1 cellular context compared by ENCODE assay signal in genomic region chr3:150603090-150603887, GRCh38.
TF ChIP-seq lines count a peak whose summit lies in the region.

SELENOT (plus strand) TSS chr3:150603321; CDS start chr3:150603363, 42 bp downstream.

TF ChIP-seq in HepG2, 621 proteins besides CTCF, POLR2A, EP300 and RAD21 (continued from another document and continues in another):
- TF ChIP-seq ZNF280D (CRISPR knock-in tag; IDR thresholded peaks at IDR 0.05) (peak; percentile 77), ELK4 (CRISPR knock-in tag; IDR thresholded peaks at IDR 0.05; ENCODE audit: borderline replicate concordance) (no peak), ZSCAN21 (CRISPR knock-in tag; IDR thresholded peaks at IDR 0.05; ENCODE audit: borderline replicate concordance) (peak; percentile 58; the same call in 1 of the 2 replicates), LRRFIP1 (CRISPR knock-in tag; conservative IDR thresholded peaks at IDR 0.05) (no peak), ISL2 (CRISPR knock-in tag; IDR thresholded peaks at IDR 0.05) (peak; percentile 75), MTA1 (CRISPR knock-in tag; IDR thresholded peaks at IDR 0.05; ENCODE audit: borderline replicate concordance) (peak; percentile 46; the same call in 1 of the 2 replicates), HNRNPK (IDR thresholded peaks at IDR 0.05; ENCODE audit: low read depth, low read length, poor library complexity, severe bottlenecking) (peak; percentile 16), ELF3 (CRISPR knock-in tag; IDR thresholded peaks at IDR 0.05) (peak; percentile 53), ZNF230 (CRISPR knock-in tag; IDR thresholded peaks at IDR 0.05) (0 out of 2 replicates have a peak, but pooled peaks have one; percentile 29), STAT6 (CRISPR knock-in tag; IDR thresholded peaks at IDR 0.05; ENCODE audit: borderline replicate concordance) (no peak; the same call in 1 of the 2 replicates), ZNF816 (CRISPR knock-in tag; IDR thresholded peaks at IDR 0.05; ENCODE audit: borderline replicate concordance) (peak; percentile 98), PLSCR1 (CRISPR knock-in tag; IDR thresholded peaks at IDR 0.05; ENCODE audit: borderline replicate concordance) (peak; percentile 95; the same call in 1 of the 2 replicates), ZNF550 (CRISPR knock-in tag; IDR thresholded peaks at IDR 0.05; ENCODE audit: borderline replicate concordance) (no peak; the same call in 1 of the 2 replicates), ZNF720 (CRISPR knock-in tag; IDR thresholded peaks at IDR 0.05) (no peak), ZNF234 (CRISPR knock-in tag; conservative IDR thresholded peaks at IDR 0.05) (no peak), ZNF296 (CRISPR knock-in tag; conservative IDR thresholded peaks at IDR 0.05) (0 out of 2 replicates have a peak, but pooled peaks have one; percentile 74), CREB1 (IDR thresholded peaks at IDR 0.05) (no peak), CREB1 (CRISPR knock-in tag; IDR thresholded peaks at IDR 0.05) (no peak), ZNF746 (CRISPR knock-in tag; IDR thresholded peaks at IDR 0.05) (no peak)
- TF ChIP-seq, protein P1, sequence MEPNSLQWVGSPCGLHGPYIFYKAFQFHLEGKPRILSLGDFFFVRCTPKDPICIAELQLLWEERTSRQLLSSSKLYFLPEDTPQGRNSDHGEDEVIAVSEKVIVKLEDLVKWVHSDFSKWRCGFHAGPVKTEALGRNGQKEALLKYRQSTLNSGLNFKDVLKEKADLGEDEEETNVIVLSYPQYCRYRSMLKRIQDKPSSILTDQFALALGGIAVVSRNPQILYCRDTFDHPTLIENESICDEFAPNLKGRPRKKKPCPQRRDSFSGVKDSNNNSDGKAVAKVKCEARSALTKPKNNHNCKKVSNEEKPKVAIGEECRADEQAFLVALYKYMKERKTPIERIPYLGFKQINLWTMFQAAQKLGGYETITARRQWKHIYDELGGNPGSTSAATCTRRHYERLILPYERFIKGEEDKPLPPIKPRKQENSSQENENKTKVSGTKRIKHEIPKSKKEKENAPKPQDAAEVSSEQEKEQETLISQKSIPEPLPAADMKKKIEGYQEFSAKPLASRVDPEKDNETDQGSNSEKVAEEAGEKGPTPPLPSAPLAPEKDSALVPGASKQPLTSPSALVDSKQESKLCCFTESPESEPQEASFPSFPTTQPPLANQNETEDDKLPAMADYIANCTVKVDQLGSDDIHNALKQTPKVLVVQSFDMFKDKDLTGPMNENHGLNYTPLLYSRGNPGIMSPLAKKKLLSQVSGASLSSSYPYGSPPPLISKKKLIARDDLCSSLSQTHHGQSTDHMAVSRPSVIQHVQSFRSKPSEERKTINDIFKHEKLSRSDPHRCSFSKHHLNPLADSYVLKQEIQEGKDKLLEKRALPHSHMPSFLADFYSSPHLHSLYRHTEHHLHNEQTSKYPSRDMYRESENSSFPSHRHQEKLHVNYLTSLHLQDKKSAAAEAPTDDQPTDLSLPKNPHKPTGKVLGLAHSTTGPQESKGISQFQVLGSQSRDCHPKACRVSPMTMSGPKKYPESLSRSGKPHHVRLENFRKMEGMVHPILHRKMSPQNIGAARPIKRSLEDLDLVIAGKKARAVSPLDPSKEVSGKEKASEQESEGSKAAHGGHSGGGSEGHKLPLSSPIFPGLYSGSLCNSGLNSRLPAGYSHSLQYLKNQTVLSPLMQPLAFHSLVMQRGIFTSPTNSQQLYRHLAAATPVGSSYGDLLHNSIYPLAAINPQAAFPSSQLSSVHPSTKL (CRISPR knock-in tag; IDR thresholded peaks at IDR 0.05): no peak; the same call in 1 of the 2 replicates
- TF ChIP-seq, protein P2, sequence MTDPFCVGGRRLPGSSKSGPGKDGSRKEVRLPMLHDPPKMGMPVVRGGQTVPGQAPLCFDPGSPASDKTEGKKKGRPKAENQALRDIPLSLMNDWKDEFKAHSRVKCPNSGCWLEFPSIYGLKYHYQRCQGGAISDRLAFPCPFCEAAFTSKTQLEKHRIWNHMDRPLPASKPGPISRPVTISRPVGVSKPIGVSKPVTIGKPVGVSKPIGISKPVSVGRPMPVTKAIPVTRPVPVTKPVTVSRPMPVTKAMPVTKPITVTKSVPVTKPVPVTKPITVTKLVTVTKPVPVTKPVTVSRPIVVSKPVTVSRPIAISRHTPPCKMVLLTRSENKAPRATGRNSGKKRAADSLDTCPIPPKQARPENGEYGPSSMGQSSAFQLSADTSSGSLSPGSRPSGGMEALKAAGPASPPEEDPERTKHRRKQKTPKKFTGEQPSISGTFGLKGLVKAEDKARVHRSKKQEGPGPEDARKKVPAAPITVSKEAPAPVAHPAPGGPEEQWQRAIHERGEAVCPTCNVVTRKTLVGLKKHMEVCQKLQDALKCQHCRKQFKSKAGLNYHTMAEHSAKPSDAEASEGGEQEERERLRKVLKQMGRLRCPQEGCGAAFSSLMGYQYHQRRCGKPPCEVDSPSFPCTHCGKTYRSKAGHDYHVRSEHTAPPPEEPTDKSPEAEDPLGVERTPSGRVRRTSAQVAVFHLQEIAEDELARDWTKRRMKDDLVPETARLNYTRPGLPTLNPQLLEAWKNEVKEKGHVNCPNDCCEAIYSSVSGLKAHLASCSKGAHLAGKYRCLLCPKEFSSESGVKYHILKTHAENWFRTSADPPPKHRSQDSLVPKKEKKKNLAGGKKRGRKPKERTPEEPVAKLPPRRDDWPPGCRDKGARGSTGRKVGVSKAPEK (CRISPR knock-in tag; IDR thresholded peaks at IDR 0.05; ENCODE audit: borderline replicate concordance): peak; percentile 45; the same call in 1 of the 2 replicates
- TF ChIP-seq, protein P3, sequence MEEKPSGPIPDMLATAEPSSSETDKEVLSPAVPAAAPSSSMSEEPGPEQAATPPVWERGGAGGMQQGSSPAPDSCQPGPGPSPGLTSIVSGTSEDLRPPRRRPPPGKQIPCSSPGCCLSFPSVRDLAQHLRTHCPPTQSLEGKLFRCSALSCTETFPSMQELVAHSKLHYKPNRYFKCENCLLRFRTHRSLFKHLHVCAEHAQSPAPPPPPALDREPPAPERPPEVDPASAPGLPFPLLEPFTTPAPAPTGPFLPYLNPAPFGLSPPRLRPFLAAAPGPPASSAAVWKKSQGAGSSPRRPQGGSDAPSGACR (CRISPR knock-in tag; IDR thresholded peaks at IDR 0.05): peak; percentile 57; the same call in 1 of the 2 replicates
- TF ChIP-seq, protein P4, sequence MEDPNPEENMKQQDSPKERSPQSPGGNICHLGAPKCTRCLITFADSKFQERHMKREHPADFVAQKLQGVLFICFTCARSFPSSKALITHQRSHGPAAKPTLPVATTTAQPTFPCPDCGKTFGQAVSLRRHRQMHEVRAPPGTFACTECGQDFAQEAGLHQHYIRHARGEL (CRISPR knock-in tag; IDR thresholded peaks at IDR 0.05): no peak
- TF ChIP-seq, protein P5, sequence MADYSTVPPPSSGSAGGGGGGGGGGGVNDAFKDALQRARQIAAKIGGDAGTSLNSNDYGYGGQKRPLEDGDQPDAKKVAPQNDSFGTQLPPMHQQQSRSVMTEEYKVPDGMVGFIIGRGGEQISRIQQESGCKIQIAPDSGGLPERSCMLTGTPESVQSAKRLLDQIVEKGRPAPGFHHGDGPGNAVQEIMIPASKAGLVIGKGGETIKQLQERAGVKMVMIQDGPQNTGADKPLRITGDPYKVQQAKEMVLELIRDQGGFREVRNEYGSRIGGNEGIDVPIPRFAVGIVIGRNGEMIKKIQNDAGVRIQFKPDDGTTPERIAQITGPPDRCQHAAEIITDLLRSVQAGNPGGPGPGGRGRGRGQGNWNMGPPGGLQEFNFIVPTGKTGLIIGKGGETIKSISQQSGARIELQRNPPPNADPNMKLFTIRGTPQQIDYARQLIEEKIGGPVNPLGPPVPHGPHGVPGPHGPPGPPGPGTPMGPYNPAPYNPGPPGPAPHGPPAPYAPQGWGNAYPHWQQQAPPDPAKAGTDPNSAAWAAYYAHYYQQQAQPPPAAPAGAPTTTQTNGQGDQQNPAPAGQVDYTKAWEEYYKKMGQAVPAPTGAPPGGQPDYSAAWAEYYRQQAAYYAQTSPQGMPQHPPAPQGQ (CRISPR knock-in tag; IDR thresholded peaks at IDR 0.05; ENCODE audit: borderline replicate concordance): no peak
- TF ChIP-seq, protein P6, sequence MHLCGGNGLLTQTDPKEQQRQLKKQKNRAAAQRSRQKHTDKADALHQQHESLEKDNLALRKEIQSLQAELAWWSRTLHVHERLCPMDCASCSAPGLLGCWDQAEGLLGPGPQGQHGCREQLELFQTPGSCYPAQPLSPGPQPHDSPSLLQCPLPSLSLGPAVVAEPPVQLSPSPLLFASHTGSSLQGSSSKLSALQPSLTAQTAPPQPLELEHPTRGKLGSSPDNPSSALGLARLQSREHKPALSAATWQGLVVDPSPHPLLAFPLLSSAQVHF (CRISPR knock-in tag; IDR thresholded peaks at IDR 0.05): no peak
- TF ChIP-seq, protein P7, sequence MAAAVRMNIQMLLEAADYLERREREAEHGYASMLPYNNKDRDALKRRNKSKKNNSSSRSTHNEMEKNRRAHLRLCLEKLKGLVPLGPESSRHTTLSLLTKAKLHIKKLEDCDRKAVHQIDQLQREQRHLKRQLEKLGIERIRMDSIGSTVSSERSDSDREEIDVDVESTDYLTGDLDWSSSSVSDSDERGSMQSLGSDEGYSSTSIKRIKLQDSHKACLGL (CRISPR knock-in tag; IDR thresholded peaks at IDR 0.05): peak; percentile 86; the same call in 1 of the 2 replicates
